Comparison of ENCODE assay signal across 14 cellular contexts in genomic region chr1:85585845-85586244, GRCh38. TPM values are rescaled to one million over a fixed set of nuclear protein-coding genes. Genes with fewer than 3 reads are reported as not detected.
DNase-seq lines count a peak whose midpoint lies in the region; ATAC-seq and TF ChIP-seq lines count a peak whose summit lies in the region.
"Had no signal": no experiment of that assay in that cellular context is flagged by ENCODE, and none has a peak within 500 bp of the region (broad histone marks: within the 10 kb centered on the region; RNA-seq: fewer than 3 reads in every experiment).

No MANE protein-coding gene starts in this region.

- H3K27ac ChIP-seq in KMS-11 (peak overlapping the region; percentile 32; the same call in 1 of the 2 replicates), osteoblast (ENCODE audit: low read depth, low read length) (peak overlapping the region; percentile 99), WERI-Rb-1 (no peak overlapping the region)
- H3K27ac ChIP-seq: body of pancreas, pancreas had no signal

- H3K4me2 ChIP-seq in KMS-11: peak overlapping the region; percentile 45
- peak overlapping the region; percentile 81 for H3K4me2 ChIP-seq in osteoblast (ENCODE audit: insufficient read depth, low read length)

- H2AFZ ChIP-seq in KMS-11 (ENCODE audit: low read depth) (no peak overlapping the region), osteoblast (ENCODE audit: low read length) (no peak overlapping the region)

- no peaks in the 10 kb centered on the region for H3K9me3 ChIP-seq in osteoblast (ENCODE audit: low read depth, low read length)
- H3K9me3 ChIP-seq in WERI-Rb-1 (ENCODE audit: severe bottlenecking): no peaks in the 10 kb centered on the region
- H3K9me3 ChIP-seq: body of pancreas, pancreas had no signal

- no peak overlapping the region for H3K9ac ChIP-seq in KMS-11

- H4K20me1 ChIP-seq in KMS-11 (ENCODE audit: insufficient read depth): no peaks in the 10 kb centered on the region
- H4K20me1 ChIP-seq in osteoblast (ENCODE audit: insufficient read depth, low read length): peaks cover 22% of the 10 kb centered on the region

- TF ChIP-seq CTCF in KMS-11 (conservative IDR thresholded peaks at IDR 0.05; ENCODE audit: low read depth, low read length): no peak
- TF ChIP-seq CTCF in osteoblast (IDR thresholded peaks at IDR 0.05; ENCODE audit: extremely low read depth, low read depth, low read length): no peak
- no peak for TF ChIP-seq CTCF in WERI-Rb-1 (IDR thresholded peaks at IDR 0.05; ENCODE audit: low read depth, low read length)

- H3K27me3 ChIP-seq in KMS-11 (ENCODE audit: insufficient read depth, low read depth) (no peaks in the 10 kb centered on the region), osteoblast (ENCODE audit: insufficient read depth, low read length) (no peaks in the 10 kb centered on the region), WERI-Rb-1 (ENCODE audit: insufficient read depth, low read depth, severe bottlenecking) (no peaks in the 10 kb centered on the region)
- H3K27me3 ChIP-seq: body of pancreas, pancreas had no signal

- ATAC-seq in HG03442 (IDR thresholded peaks at IDR 0.05; ENCODE audit: unreplicated experiment): no peak
- ATAC-seq: body of pancreas, pancreas had no signal

- H3K4me3 ChIP-seq in KMS-11 (IDR thresholded peaks at IDR 0.05; ENCODE audit: insufficient read depth, low read depth, low read length): no peak overlapping the region
- H3K4me3 ChIP-seq in osteoblast (ENCODE audit: insufficient read depth, low read length): peak overlapping the region; percentile 14
- no peak overlapping the region for H3K4me3 ChIP-seq in WERI-Rb-1 (ENCODE audit: low read depth, low read length)
- H3K4me3 ChIP-seq: body of pancreas, pancreas had no signal

- H3K36me3 ChIP-seq in KMS-11 (ENCODE audit: insufficient read depth) (no peaks in the 10 kb centered on the region), osteoblast (ENCODE audit: insufficient read depth, low read length) (peaks cover 26% of the 10 kb centered on the region), WERI-Rb-1 (no peaks in the 10 kb centered on the region)

- H3K4me1 ChIP-seq in KMS-11 (ENCODE audit: low read depth, poor library complexity, severe bottlenecking) (peaks cover 24% of the 10 kb centered on the region), osteoblast (ENCODE audit: insufficient read depth, low read length) (peaks cover 13% of the 10 kb centered on the region)
- H3K4me1 ChIP-seq: body of pancreas had no signal

- DNase-seq in AG20443 (ENCODE audit: low spot score) (peak; percentile 64), cerebellar cortex (ENCODE audit: low spot score) (peak; percentile 33), osteoblast (ENCODE audit: insufficient read length, low spot score, missing footprints) (peak; percentile 66), WERI-Rb-1 (no peak), DMS53 treated with DMSO at 0.1 percent for 48 hours (lab: John Stamatoyannopoulos, UW; ENCODE audit: unreplicated experiment) (no peak), foreskin melanocyte (no peak)
- DNase-seq: body of pancreas; NCI-H1436 treated with DMSO at 0.1 percent for 48 hours; NCI-H524 treated with DMSO at 0.1 percent for 48 hours; pancreas; stimulated activated CD4-positive, alpha-beta T cell treated with anti-CD3 and anti-CD28 coated beads, Interleukin-2, amount 100 ng/mL, for 48 hours; stimulated activated naive CD4-positive, alpha-beta T cell treated with Interleukin-2 at 50 U/mL for 16 hours had no signal

- H3K79me2 ChIP-seq in KMS-11 (ENCODE audit: insufficient read depth, low read depth) (no peaks in the 10 kb centered on the region), osteoblast (ENCODE audit: insufficient read depth, low read length) (peaks cover 19% of the 10 kb centered on the region)

RNA-seq across cellular contexts. Expression of gene CCN1, which starts 5.3 kb away (rescaled TPM):
- total RNA-seq in osteoblast: 58.9 and 81.8 TPM in 2 replicates

Comparison
In these comparisons a context has a peak if more than half of its experiments do, and no peak if none do; other contexts are left out.
1. DNase-seq: peak in AG20443 (single experiment), cerebellar cortex (single experiment) and osteoblast (single experiment); none in WERI-Rb-1 (single experiment), DMS53 treated with DMSO at 0.1 percent for 48 hours (single experiment) and foreskin melanocyte (single experiment).